ENCODE assay signal across 38 cellular contexts in genomic region chr7:16241017-16241416, GRCh38.
"Had no signal": no experiment of that assay in that cellular context is flagged by ENCODE, and none has a peak within 500 bp of the region (broad histone marks: within the 10 kb centered on the region; RNA-seq: fewer than 3 reads in every experiment).

No MANE protein-coding gene starts in this region.

- H3K4me3 ChIP-seq: ascending aorta, cardiac muscle cell had no signal

- H3K27me3 Mint-ChIP-seq: activated B cell treated with CpG ODN at 0.5 μM for 24 hours; activated CD4-positive, alpha-beta memory T cell treated with anti-CD3 and anti-CD28 coated beads for 36 hours; activated CD4-positive, alpha-beta T cell treated with anti-CD3 and anti-CD28 coated beads, Interleukin-2, amount 10 ng/mL, durations not matched to agents 24 days and 14 days; activated CD8-positive, alpha-beta T cell treated with anti-CD3 and anti-CD28 coated beads for 36 hours; activated naive CD4-positive, alpha-beta T cell treated with anti-CD3 and anti-CD28 coated beads, Interleukin-2, amount 50 U/mL, for 24 hours; activated naive CD8-positive, alpha-beta T cell; activated naive CD8-positive, alpha-beta T cell treated with anti-CD3 and anti-CD28 coated beads, Interleukin-2, amount 10 ng/mL, durations not matched to agents 7 days and 5 days; activated naive CD8-positive, alpha-beta T cell treated with anti-CD3 and anti-CD28 coated beads, Interleukin-2, amount 50 U/mL, for 24 hours; activated T-helper 17 cell treated with anti-CD3 and anti-CD28 coated beads, Interleukin-2, amount 50 U/mL, for 72 hours; brain; central memory CD8-positive, alpha-beta T cell had no signal

- H3K4me1 ChIP-seq: ascending aorta had no signal

- H3K9me3 Mint-ChIP-seq: activated B cell treated with CpG ODN at 0.5 μM for 24 hours; activated CD4-positive, alpha-beta memory T cell treated with anti-CD3 and anti-CD28 coated beads for 36 hours; activated CD4-positive, alpha-beta T cell treated with anti-CD3 and anti-CD28 coated beads, Interleukin-2, amount 10 ng/mL, durations not matched to agents 24 days and 14 days; activated CD8-positive, alpha-beta T cell treated with anti-CD3 and anti-CD28 coated beads for 36 hours; activated naive CD4-positive, alpha-beta T cell treated with anti-CD3 and anti-CD28 coated beads for 36 hours; activated naive CD4-positive, alpha-beta T cell treated with anti-CD3 and anti-CD28 coated beads, Interleukin-2, amount 50 U/mL, for 24 hours; activated naive CD8-positive, alpha-beta T cell treated with anti-CD3 and anti-CD28 coated beads, Interleukin-2, amount 10 ng/mL, durations not matched to agents 7 days and 5 days; activated naive CD8-positive, alpha-beta T cell treated with anti-CD3 and anti-CD28 coated beads, Interleukin-2, amount 50 U/mL, for 24 hours; activated T-cell treated with anti-CD3 and anti-CD28 coated beads, Interleukin-2, amount 50 U/mL, for 4 hours; activated T-helper 1 cell treated with anti-CD3 and anti-CD28 coated beads, Interleukin-12 subunit alpha, Interleukin-12 subunit beta, Interleukin-2, Interleukin-4 antibody, amounts not matched to agents 30 ng/mL and 10 ng/mL and 1 ng/mL, durations not matched to agents 14 hours and 24 hours and 36 hours; activated T-helper 17 cell treated with anti-CD3 and anti-CD28 coated beads, Interleukin-2, amount 50 U/mL, for 72 hours; central memory CD8-positive, alpha-beta T cell; T-helper 1 cell treated with Interleukin-12 subunit alpha and Interleukin-12 subunit beta and Interleukin-4 antibody, amounts not matched to agents 30 μg/mL and 1 μg/mL, for 36 hours; T-helper 2 cell treated with Interferon-gamma antibody and Interleukin-4, amounts not matched to agents 5 μg/mL and 100 μg/mL, for 36 hours had no signal

- H3K27ac Mint-ChIP-seq: activated B cell treated with CpG ODN at 0.5 μM for 24 hours; activated CD4-positive, alpha-beta memory T cell treated with anti-CD3 and anti-CD28 coated beads for 36 hours; activated CD4-positive, alpha-beta T cell treated with anti-CD3 and anti-CD28 coated beads, Interleukin-2, amount 10 ng/mL, durations not matched to agents 24 days and 14 days; activated CD8-positive, alpha-beta T cell treated with anti-CD3 and anti-CD28 coated beads for 36 hours; activated naive CD4-positive, alpha-beta T cell treated with anti-CD3 and anti-CD28 coated beads for 36 hours; activated naive CD4-positive, alpha-beta T cell treated with anti-CD3 and anti-CD28 coated beads, Interleukin-2, amount 50 U/mL, for 24 hours; activated naive CD8-positive, alpha-beta T cell; activated naive CD8-positive, alpha-beta T cell treated with anti-CD3 and anti-CD28 coated beads, Interleukin-2, amount 10 ng/mL, durations not matched to agents 7 days and 5 days; activated naive CD8-positive, alpha-beta T cell treated with anti-CD3 and anti-CD28 coated beads, Interleukin-2, amount 50 U/mL, for 24 hours; activated T-cell treated with anti-CD3 and anti-CD28 coated beads, Interleukin-2, amount 50 U/mL, for 72 hours; activated T-helper 1 cell treated with anti-CD3 and anti-CD28 coated beads, Interleukin-12 subunit alpha, Interleukin-12 subunit beta, Interleukin-2, Interleukin-4 antibody, amounts not matched to agents 30 ng/mL and 10 ng/mL and 1 ng/mL, durations not matched to agents 14 hours and 24 hours and 36 hours; activated T-helper 17 cell treated with anti-CD3 and anti-CD28 coated beads, Interleukin-2, amount 50 U/mL, for 72 hours; brain; T-helper 1 cell treated with Interleukin-12 subunit alpha and Interleukin-12 subunit beta and Interleukin-4 antibody, amounts not matched to agents 30 μg/mL and 1 μg/mL, for 36 hours; T-helper 2 cell treated with Interferon-gamma antibody and Interleukin-4, amounts not matched to agents 5 μg/mL and 100 μg/mL, for 36 hours had no signal

- ATAC-seq: activated CD8-positive, alpha-beta T cell treated with anti-CD3 and anti-CD28 coated beads for 36 hours; activated naive CD8-positive, alpha-beta T cell treated with anti-CD3 and anti-CD28 coated beads, Interleukin-2, amount 50 U/mL, for 24 hours; activated T-cell treated with anti-CD3 and anti-CD28 coated beads, Interleukin-2, amount 50 U/mL, for 4 hours; activated T-cell treated with anti-CD3 and anti-CD28 coated beads, Interleukin-2, amount 50 U/mL, for 72 hours; activated T-helper 17 cell treated with anti-CD3 and anti-CD28 coated beads, Interleukin-2, amount 50 U/mL, for 72 hours had no signal

- H3K9me3 ChIP-seq: ascending aorta had no signal

- FAIRE-seq: bronchial epithelial cell, TTC549 had no signal

- H3K4me1 Mint-ChIP-seq: activated B cell treated with CpG ODN at 0.5 μM for 24 hours; activated CD4-positive, alpha-beta T cell treated with anti-CD3 and anti-CD28 coated beads, Interleukin-2, amount 10 ng/mL, durations not matched to agents 24 days and 14 days; activated naive CD4-positive, alpha-beta T cell treated with anti-CD3 and anti-CD28 coated beads, Interleukin-2, amount 50 U/mL, for 24 hours; activated naive CD8-positive, alpha-beta T cell treated with anti-CD3 and anti-CD28 coated beads, Interleukin-2, amount 10 ng/mL, durations not matched to agents 7 days and 5 days; activated naive CD8-positive, alpha-beta T cell treated with anti-CD3 and anti-CD28 coated beads, Interleukin-2, amount 50 U/mL, for 24 hours; activated T-helper 17 cell treated with anti-CD3 and anti-CD28 coated beads, Interleukin-2, amount 50 U/mL, for 72 hours; brain; central memory CD8-positive, alpha-beta T cell had no signal

- H3K36me3 Mint-ChIP-seq: activated CD4-positive, alpha-beta memory T cell treated with anti-CD3 and anti-CD28 coated beads for 36 hours; activated naive CD4-positive, alpha-beta T cell treated with anti-CD3 and anti-CD28 coated beads, Interleukin-2, amount 50 U/mL, for 24 hours; activated naive CD8-positive, alpha-beta T cell; activated naive CD8-positive, alpha-beta T cell treated with anti-CD3 and anti-CD28 coated beads, Interleukin-2, amount 10 ng/mL, durations not matched to agents 7 days and 5 days; brain had no signal

- H3K27me3 ChIP-seq: ascending aorta, cardiac muscle cell had no signal

- H3K36me3 ChIP-seq: ascending aorta, cardiac muscle cell had no signal

- DNase-seq: activated B cell treated with CpG ODN at 0.5 μM for 24 hours; activated CD4-positive, alpha-beta memory T cell treated with anti-CD3 and anti-CD28 coated beads for 36 hours; activated CD4-positive, alpha-beta T cell treated with anti-CD3 and anti-CD28 coated beads for 4 hours; activated CD4-positive, alpha-beta T cell treated with anti-CD3 and anti-CD28 coated beads, Interleukin-2, amount 10 ng/mL, durations not matched to agents 24 days and 14 days; activated CD4-positive, alpha-beta T cell treated with anti-CD3 and anti-CD28 coated beads, Interleukin-2, amount 50 U/mL, for 1 hour; activated CD4-positive, alpha-beta T cell treated with anti-CD3 and anti-CD28 coated beads, Interleukin-2, amount 50 U/mL, for 4 hours; activated CD4-positive, CD25-positive, alpha-beta regulatory T cell treated with anti-CD3 and anti-CD28 coated beads, Interleukin-2, amount 50 U/mL, for 72 hours; activated CD8-positive, alpha-beta memory T cell treated with anti-CD3 and anti-CD28 coated beads, Interleukin-2, amount 50 U/mL, for 4 hours; activated CD8-positive, alpha-beta T cell treated with anti-CD3 and anti-CD28 coated beads for 36 hours; activated effector memory CD4-positive, alpha-beta T cell treated with anti-CD3 and anti-CD28 coated beads, Interleukin-2, amount 50 U/mL, for 16 hours; activated gamma-delta T cell treated with Interleukin-2 at 50 U/mL for 16 hours; activated naive CD4-positive, alpha-beta T cell; activated naive CD4-positive, alpha-beta T cell treated with anti-CD3 and anti-CD28 coated beads for 36 hours; activated naive CD8-positive, alpha-beta T cell treated with anti-CD3 and anti-CD28 coated beads, Interleukin-2, amount 10 ng/mL, durations not matched to agents 7 days and 5 days; activated naive CD8-positive, alpha-beta T cell treated with anti-CD3 and anti-CD28 coated beads, Interleukin-2, amount 50 U/mL, for 24 hours; activated T-cell treated with anti-CD3 and anti-CD28 coated beads for 4 hours; activated T-cell treated with anti-CD3 and anti-CD28 coated beads, Interleukin-2, amount 50 U/mL, for 1 hour; activated T-cell treated with anti-CD3 and anti-CD28 coated beads, Interleukin-2, amount 50 U/mL, for 4 hours; activated T-cell treated with anti-CD3 and anti-CD28 coated beads, Interleukin-2, amount 50 U/mL, for 72 hours; amygdala; anterior cingulate cortex; caudate nucleus; cerebellar nuclear complex; T-helper 2 cell; T-helper 9 cell had no signal

- H3K27ac ChIP-seq: ascending aorta, cardiac muscle cell, VCaP had no signal

- H3K4me3 Mint-ChIP-seq: activated B cell treated with CpG ODN at 0.5 μM for 24 hours; activated CD4-positive, alpha-beta memory T cell treated with anti-CD3 and anti-CD28 coated beads for 36 hours; activated CD4-positive, alpha-beta T cell treated with anti-CD3 and anti-CD28 coated beads, Interleukin-2, amount 10 ng/mL, durations not matched to agents 24 days and 14 days; activated CD8-positive, alpha-beta T cell treated with anti-CD3 and anti-CD28 coated beads for 36 hours; activated naive CD4-positive, alpha-beta T cell treated with anti-CD3 and anti-CD28 coated beads for 36 hours; activated naive CD4-positive, alpha-beta T cell treated with anti-CD3 and anti-CD28 coated beads, Interleukin-2, amount 50 U/mL, for 24 hours; activated naive CD8-positive, alpha-beta T cell; activated naive CD8-positive, alpha-beta T cell treated with anti-CD3 and anti-CD28 coated beads, Interleukin-2, amount 10 ng/mL, durations not matched to agents 7 days and 5 days; activated naive CD8-positive, alpha-beta T cell treated with anti-CD3 and anti-CD28 coated beads, Interleukin-2, amount 50 U/mL, for 24 hours; activated T-cell treated with anti-CD3 and anti-CD28 coated beads, Interleukin-2, amount 50 U/mL, for 4 hours; activated T-cell treated with anti-CD3 and anti-CD28 coated beads, Interleukin-2, amount 50 U/mL, for 72 hours; activated T-helper 1 cell treated with anti-CD3 and anti-CD28 coated beads, Interleukin-12 subunit alpha, Interleukin-12 subunit beta, Interleukin-2, Interleukin-4 antibody, amounts not matched to agents 30 ng/mL and 10 ng/mL and 1 ng/mL, durations not matched to agents 14 hours and 24 hours and 36 hours; activated T-helper 17 cell treated with anti-CD3 and anti-CD28 coated beads, Interleukin-2, amount 50 U/mL, for 72 hours; brain; central memory CD8-positive, alpha-beta T cell; T-helper 1 cell treated with Interleukin-12 subunit alpha and Interleukin-12 subunit beta and Interleukin-4 antibody, amounts not matched to agents 30 μg/mL and 1 μg/mL, for 36 hours; T-helper 2 cell treated with Interferon-gamma antibody and Interleukin-4, amounts not matched to agents 5 μg/mL and 100 μg/mL, for 36 hours had no signal
